ENCODE assay signal across 1 cellular context in genomic region chr19:15062036-15062435, GRCh38.
TF ChIP-seq lines count a peak whose summit lies in the region.

No MANE protein-coding gene starts in this region.

TF ChIP-seq in K562, 482 proteins besides CTCF, POLR2A, EP300 and RAD21 (continued from another document):
- TF ChIP-seq E2F6 (IDR thresholded peaks at IDR 0.05; ENCODE audit: borderline replicate concordance in 1 of 2, extremely low read depth in 1 of 2, insufficient read depth in 1 of 2, insufficient read length in 1 of 2, low read depth in 1 of 2, low read length in 1 of 2, poor library complexity in 1 of 2, severe bottlenecking in 1 of 2), result peak in 1 of 2 experiments; percentile 15
- no peak for TF ChIP-seq FOXJ3 (CRISPR knock-in tag; IDR thresholded peaks at IDR 0.05)
- TF ChIP-seq RBM25 (IDR thresholded peaks at IDR 0.05; ENCODE audit: low read depth, low read length, severe bottlenecking), result peak; percentile 22
- TF ChIP-seq CHD2 (IDR thresholded peaks at IDR 0.05; ENCODE audit: low read depth, low read length), result peak; percentile 86
- peak in 1 of 3 experiments; percentile 42 for TF ChIP-seq YY1 (IDR thresholded peaks at IDR 0.05; ENCODE audit: borderline replicate concordance in 1 of 3, control insufficient read depth in 1 of 3, extremely low read depth in 1 of 3, insufficient read depth in 3 of 3, insufficient read length in 1 of 3, insufficient replicate concordance in 2 of 3, low read depth in 1 of 3, low read length in 2 of 3)
